9 cellular contexts compared by ENCODE assay signal in genomic region chr2:230758566-230759480, GRCh38. TPM values are rescaled to one million over a fixed set of nuclear protein-coding genes. Genes with fewer than 3 reads are reported as not detected.
DNase-seq lines count a peak whose midpoint lies in the region; ATAC-seq and TF ChIP-seq lines count a peak whose summit lies in the region.
"Had no signal": no experiment of that assay in that cellular context is flagged by ENCODE, and none has a peak within 500 bp of the region (broad histone marks: within the 10 kb centered on the region; RNA-seq: fewer than 3 reads in every experiment).

No MANE protein-coding gene starts in this region.

- CTCF ChIA-PET in AG04449 (lab: Yijun Ruan, JAX): no interaction called here

- H3K4me3 ChIP-seq in AG04449 (ENCODE audit: low read depth, low read length) (no peak overlapping the region), left lung (no peak overlapping the region)
- H3K4me3 ChIP-seq: thyroid gland had no signal

- ATAC-seq in left lung (peak; percentile 49), HG03280 (IDR thresholded peaks at IDR 0.05; ENCODE audit: unreplicated experiment) (no peak), GM18870 (IDR thresholded peaks at IDR 0.05; ENCODE audit: unreplicated experiment) (no peak)

- no peaks in the 10 kb centered on the region for H3K9me3 ChIP-seq in left lung
- H3K9me3 ChIP-seq: thyroid gland had no signal

- TF ChIP-seq CTCF in AG04449 (IDR thresholded peaks at IDR 0.05; ENCODE audit: insufficient read depth, low read length, missing control alignments): no peak
- no peak for TF ChIP-seq CTCF in left lung (IDR thresholded peaks at IDR 0.05)

- peak overlapping the region; percentile 42 for H3K27ac Mint-ChIP-seq in activated naive CD8-positive, alpha-beta T cell treated with anti-CD3 and anti-CD28 coated beads for 36 hours

- no peaks in the 10 kb centered on the region for H3K27me3 ChIP-seq in left lung
- H3K27me3 ChIP-seq: thyroid gland had no signal

- no peak overlapping the region for H3K4me3 Mint-ChIP-seq in activated naive CD8-positive, alpha-beta T cell treated with anti-CD3 and anti-CD28 coated beads for 36 hours

- H3K9me3 Mint-ChIP-seq in activated naive CD8-positive, alpha-beta T cell treated with anti-CD3 and anti-CD28 coated beads for 36 hours: no peaks in the 10 kb centered on the region

- peaks cover 65% of the 10 kb centered on the region for H3K36me3 Mint-ChIP-seq in activated naive CD8-positive, alpha-beta T cell treated with anti-CD3 and anti-CD28 coated beads for 36 hours

- H3K27ac ChIP-seq in left lung: peak overlapping the region; percentile 33 to 67
- H3K27ac ChIP-seq: thyroid gland had no signal

- POLR2A ChIA-PET in AG04449 (lab: Yijun Ruan, JAX): no interaction called here

- peaks cover 0 to 38% of the 10 kb centered on the region in 2 donors for H3K36me3 ChIP-seq in left lung

- intact Hi-C loops in left lung (cut with DNase I): no loop called here

- no peaks in the 10 kb centered on the region for H3K27me3 Mint-ChIP-seq in activated naive CD8-positive, alpha-beta T cell treated with anti-CD3 and anti-CD28 coated beads for 36 hours

- H3K4me1 Mint-ChIP-seq in activated naive CD8-positive, alpha-beta T cell treated with anti-CD3 and anti-CD28 coated beads for 36 hours: peaks cover 56% of the 10 kb centered on the region

- DNase-seq in AG04449 (ENCODE audit: low read depth, low spot score) (peak; percentile 83), HCEC 1CT (peak; percentile 81), left lung (no peak), UCSD-AML1 (lab: John Stamatoyannopoulos, UW; ENCODE audit: unreplicated experiment) (no peak), DMS53 (lab: John Stamatoyannopoulos, UW) (no peak)
- no peak for DNase-seq in activated naive CD8-positive, alpha-beta T cell treated with anti-CD3 and anti-CD28 coated beads for 36 hours
- DNase-seq: thyroid gland had no signal

- peaks cover 22 to 56% of the 10 kb centered on the region in 2 donors for H3K4me1 ChIP-seq in left lung

RNA-seq across cellular contexts. Expression of gene CAB39, which starts 46.2 kb away (rescaled TPM):
- total RNA-seq in activated naive CD8-positive, alpha-beta T cell treated with anti-CD3 and anti-CD28 coated beads for 36 hours: 100 to 1,000 TPM; 119 to 122 TPM
- 10 to 100 TPM; 67.2 to 86.5 TPM for total RNA-seq in left lung

Comparison
In these comparisons a context has a peak if more than half of its experiments do, and no peak if none do; other contexts are left out.
1. DNase-seq: peak in AG04449 (single experiment) and HCEC 1CT (single experiment); none in activated naive CD8-positive, alpha-beta T cell treated with anti-CD3 and anti-CD28 coated beads for 36 hours (single experiment), left lung (0 of 2), UCSD-AML1 (single experiment) and DMS53 (single experiment).